In genomic region chr6:108896111-108896661, GRCh38 we compare ENCODE assay signal across 8 cellular contexts. TPM values are rescaled to one million over a fixed set of nuclear protein-coding genes. Genes with fewer than 3 reads are reported as not detected.
A peak's percentile ranks its signal among the peaks of the same experiment; 100 is the strongest.
DNase-seq lines count a peak whose midpoint lies in the region; ATAC-seq and TF ChIP-seq lines count a peak whose summit lies in the region.

No MANE protein-coding gene starts in this region.

- peak overlapping the region; percentile 92 for H3K27ac ChIP-seq in ACC112 (ENCODE audit: low read depth, low read length)
- H3K27ac ChIP-seq in right atrium auricular region: peak overlapping the region; percentile 70 to 72
- H3K27ac ChIP-seq in transverse colon: peak overlapping the region; percentile 9 to 61 (median 48)

- H3K9me3 Mint-ChIP-seq in activated CD4-positive, alpha-beta memory T cell treated with anti-CD3 and anti-CD28 coated beads for 36 hours: no peaks in the 10 kb centered on the region

- H3K36me3 ChIP-seq in ACC112 (ENCODE audit: insufficient read depth, low read length): no peaks in the 10 kb centered on the region
- H3K36me3 ChIP-seq in right atrium auricular region: no peaks in the 10 kb centered on the region
- no peaks in the 10 kb centered on the region for H3K36me3 ChIP-seq in transverse colon

- TF ChIP-seq CTCF in right atrium auricular region (IDR thresholded peaks at IDR 0.05) (no peak), transverse colon (IDR thresholded peaks at IDR 0.05) (no peak), lower leg skin (IDR thresholded peaks at IDR 0.05) (no peak)

- peak overlapping the region; percentile 4 for H2AFZ ChIP-seq in ACC112 (ENCODE audit: low read length, unreplicated experiment)

- in situ Hi-C loops in transverse colon (cut with MboI; ENCODE audit: low pct_ligation_motif_present in 1 of 4, low pct_unique_long_range_greater_than_20kb in 1 of 4, low sequenced_read_pairs in 3 of 4): loop anchor here in 2 of 4 donors (10.0 kb wide), 1 partner anchor 351 kb away; no protein-coding TSS in a partner anchor

- WGBS in transverse colon (ENCODE audit: low coverage in 1 of 2), 2 donors: 68 to 73% methylated on average over 3 of the region's 3 CpGs
- WGBS in lower leg skin, 2 donors: 66 to 72% methylated on average over 3 of the region's 3 CpGs

- ATAC-seq in HG02588 (IDR thresholded peaks at IDR 0.05; ENCODE audit: unreplicated experiment): peak; percentile 54

- CTCF ChIA-PET in activated CD4-positive, alpha-beta memory T cell treated with anti-CD3 and anti-CD28 coated beads for 36 hours (lab: Charles Lee): interaction anchor here (0.6 to 5.1 kb wide), 4 partner anchors 12 to 355 kb away, joined by 3 to 59 read pairs (median 6); no protein-coding TSS in a partner anchor

- H3K4me1 ChIP-seq in ACC112 (ENCODE audit: control insufficient read depth, insufficient read depth, low read length, unreplicated experiment) (peaks cover 25% of the 10 kb centered on the region), right atrium auricular region (peaks cover 0 to 35% of the 10 kb centered on the region in 2 donors), transverse colon (peaks cover 3 to 13% (median 7%) of the 10 kb centered on the region in 4 donors)

- peaks cover 33% of the 10 kb centered on the region for H3K4me1 Mint-ChIP-seq in activated CD4-positive, alpha-beta memory T cell treated with anti-CD3 and anti-CD28 coated beads for 36 hours (ENCODE audit: low read depth)

- no peaks in the 10 kb centered on the region for H3K9me3 ChIP-seq in right atrium auricular region
- H3K9me3 ChIP-seq in transverse colon: no peaks in the 10 kb centered on the region

- no peak for TF ChIP-seq EP300 in transverse colon (IDR thresholded peaks at IDR 0.05; ENCODE audit: low read depth)

- TF ChIP-seq POLR2A in transverse colon (IDR thresholded peaks at IDR 0.05): no peak
- no peak for TF ChIP-seq POLR2A in lower leg skin (IDR thresholded peaks at IDR 0.05)

- H3K79me2 ChIP-seq in ACC112 (ENCODE audit: control insufficient read depth, insufficient read depth, low read length, unreplicated experiment): no peaks in the 10 kb centered on the region

- no peaks in the 10 kb centered on the region for H3K36me3 Mint-ChIP-seq in activated CD4-positive, alpha-beta memory T cell treated with anti-CD3 and anti-CD28 coated beads for 36 hours

- intact Hi-C loops in activated CD4-positive, alpha-beta memory T cell treated with anti-CD3 and anti-CD28 coated beads for 36 hours (cut with micrococcal nuclease): loop anchor here (1.0 to 5.0 kb wide), 3 partner anchors 13 to 176 kb away; no protein-coding TSS in a partner anchor
- intact Hi-C loops in transverse colon (cut with DNase I; ENCODE audit: low total_unique reads) (no loop called here), lower leg skin (cut with DNase I; ENCODE audit: low total_unique reads) (no loop called here)

- peak overlapping the region; percentile 35 for H3K4me3 ChIP-seq in ACC112 (ENCODE audit: low read depth, low read length)
- no peak overlapping the region for H3K4me3 ChIP-seq in right atrium auricular region
- no peak overlapping the region for H3K4me3 ChIP-seq in transverse colon
- no peak overlapping the region for H3K4me3 ChIP-seq in lower leg skin (ENCODE audit: low read depth, poor library complexity, severe bottlenecking)

- peak overlapping the region; percentile 56 for H3K27ac Mint-ChIP-seq in activated CD4-positive, alpha-beta memory T cell treated with anti-CD3 and anti-CD28 coated beads for 36 hours

- POLR2A ChIA-PET in activated CD4-positive, alpha-beta memory T cell treated with anti-CD3 and anti-CD28 coated beads for 36 hours (lab: Charles Lee): no interaction called here

- H3K27me3 ChIP-seq in ACC112 (ENCODE audit: insufficient read depth, low read length) (no peaks in the 10 kb centered on the region), right atrium auricular region (no peaks in the 10 kb centered on the region), transverse colon (no peaks in the 10 kb centered on the region)

- DNase-seq in activated CD4-positive, alpha-beta memory T cell treated with anti-CD3 and anti-CD28 coated beads for 36 hours: no peak
- DNase-seq in right atrium auricular region (ENCODE audit: low spot score) (no peak), transverse colon (no peak), COLO668 (lab: John Stamatoyannopoulos, UW; ENCODE audit: unreplicated experiment) (no peak), GM19238 (ENCODE audit: insufficient read length, low spot score) (no peak), lower leg skin (ENCODE audit: low spot score in 2 of 2) (no peak)

- H3K4me3 Mint-ChIP-seq in activated CD4-positive, alpha-beta memory T cell treated with anti-CD3 and anti-CD28 coated beads for 36 hours: no peak overlapping the region

- no peaks in the 10 kb centered on the region for H3K27me3 Mint-ChIP-seq in activated CD4-positive, alpha-beta memory T cell treated with anti-CD3 and anti-CD28 coated beads for 36 hours

RNA-seq across cellular contexts. Expression of gene ARMC2, which starts 48.0 kb away (rescaled TPM):
- total RNA-seq in activated CD4-positive, alpha-beta memory T cell treated with anti-CD3 and anti-CD28 coated beads for 36 hours: 1 to 10 TPM; 4.4 to 7.9 TPM
- total RNA-seq in right atrium auricular region (1 to 10 TPM; 5.3 to 5.5 TPM), transverse colon (1 to 10 TPM; 2.0 to 7.5 (median 3.0) TPM), lower leg skin (1 to 10 TPM in 3 of 4 donors, under 1 TPM in 1; 0.34 to 2.0 (median 1.2) TPM)
